ENCODE assay signal across 1 cellular context in genomic region chr1:57678138-57678537, GRCh38.
TF ChIP-seq lines count a peak whose summit lies in the region.

No MANE protein-coding gene starts in this region.

TF ChIP-seq in HepG2, 621 proteins besides CTCF, POLR2A, EP300 and RAD21 (continued from another document):
- no peak for TF ChIP-seq ZNF281 (CRISPR knock-in tag; IDR thresholded peaks at IDR 0.05; ENCODE audit: borderline replicate concordance)
- TF ChIP-seq DR1 (CRISPR knock-in tag; IDR thresholded peaks at IDR 0.05), result no peak
- TF ChIP-seq NR1H2 (CRISPR knock-in tag; IDR thresholded peaks at IDR 0.05; ENCODE audit: borderline replicate concordance, low read depth), result no peak
- TF ChIP-seq RXRB (CRISPR knock-in tag; IDR thresholded peaks at IDR 0.05; ENCODE audit: borderline replicate concordance), result no peak
- TF ChIP-seq SIX1 (CRISPR knock-in tag; IDR thresholded peaks at IDR 0.05; ENCODE audit: borderline replicate concordance), result no peak
- no peak for TF ChIP-seq SOX6 (IDR thresholded peaks at IDR 0.05)
- no peak for TF ChIP-seq SOX6 (CRISPR knock-in tag; IDR thresholded peaks at IDR 0.05)
